Comparison of ENCODE assay signal across 24 cellular contexts in the genomic region with DNA sequence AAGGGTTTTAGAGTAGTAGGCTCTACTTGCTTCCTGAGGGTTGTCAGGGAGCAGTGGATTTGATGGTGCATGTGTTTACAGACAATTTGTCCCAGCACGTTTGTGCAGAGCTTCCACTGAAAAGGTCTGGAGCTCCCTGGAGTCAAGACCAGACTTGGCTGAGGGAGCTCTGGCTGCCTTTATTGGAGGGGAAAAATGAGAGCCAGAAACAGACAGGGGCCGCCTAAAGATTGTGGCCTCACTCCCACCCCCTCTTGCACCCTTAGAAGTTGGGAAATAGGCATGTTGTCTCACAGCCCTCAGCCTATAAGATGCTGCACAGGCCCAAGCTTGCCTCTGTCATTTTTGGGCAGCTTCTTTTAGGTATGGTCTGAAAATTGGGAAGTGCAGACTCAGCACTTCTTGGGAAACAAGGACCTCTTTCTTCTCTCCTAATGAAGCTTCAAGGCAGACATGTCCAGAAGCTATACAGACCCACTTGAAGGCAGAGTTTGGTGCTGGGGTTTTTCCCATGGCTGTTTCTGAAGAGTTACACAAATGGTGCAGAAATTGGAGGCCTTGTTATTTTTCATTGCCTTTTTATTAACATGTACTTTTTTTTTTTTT. TPM values are rescaled to one million over a fixed set of nuclear protein-coding genes. Genes with fewer than 3 reads are reported as not detected.
DNase-seq lines count a peak whose midpoint lies in the region; ATAC-seq, FAIRE-seq and TF ChIP-seq lines count a peak whose summit lies in the region.
"Had no signal": no experiment of that assay in that cellular context is flagged by ENCODE, and none has a peak within 500 bp of the region (broad histone marks: within the 10 kb centered on the region; RNA-seq: fewer than 3 reads in every experiment).

No MANE protein-coding gene starts in this region.

- H2AFZ ChIP-seq in K562 (ENCODE audit: low read depth, low read length): no peak overlapping the region
- H2AFZ ChIP-seq: GM23248 had no signal

- ATAC-seq in right cardiac atrium (peak; percentile 54 to 58), K562 (no peak), HG02763 (IDR thresholded peaks at IDR 0.05; ENCODE audit: unreplicated experiment) (no peak)
- ATAC-seq: GM12878 had no signal

- no peak overlapping the region for H3K4me3 ChIP-seq in right cardiac atrium (ENCODE audit: low read length)
- H3K4me3 ChIP-seq in right atrium auricular region: no peak overlapping the region
- H3K4me3 ChIP-seq in K562: no peak overlapping the region
- no peak overlapping the region for H3K4me3 ChIP-seq in esophagus squamous epithelium
- H3K4me3 ChIP-seq: GM12878, GM23248, HAP-1 had no signal

- TF ChIP-seq RAD21 in K562 (CRISPR knock-in tag; conservative IDR thresholded peaks at IDR 0.05 in 1 of 2, IDR thresholded peaks at IDR 0.05 in 1 of 2): no peak

- peak overlapping the region; percentile 17 for H3K27ac ChIP-seq in right cardiac atrium (ENCODE audit: low read length)
- H3K27ac ChIP-seq in right atrium auricular region: no peak overlapping the region
- no peak overlapping the region for H3K27ac ChIP-seq in K562 (ENCODE audit: extremely low read depth, low read depth, low read length)
- H3K27ac ChIP-seq in esophagus squamous epithelium: peak overlapping the region in 3 of 4 donors; percentile 41 to 53 (median 43)
- H3K27ac ChIP-seq: GM23248, HL-60 had no signal

- CTCF ChIA-PET in K562 (lab: Yijun Ruan, JAX; ENCODE audit: low intra/inter-chr PET ratio): no interaction called here

- H3K9me3 ChIP-seq in right cardiac atrium (ENCODE audit: control insufficient read depth, low read length) (no peaks in the 10 kb centered on the region), right atrium auricular region (no peaks in the 10 kb centered on the region), K562 (replicated peaks; ENCODE audit: control insufficient read depth, insufficient read depth, low read depth, low read length) (no peaks in the 10 kb centered on the region), esophagus squamous epithelium (no peaks in the 10 kb centered on the region)
- H3K9me3 ChIP-seq: BE2C, HAP-1 had no signal

- no peaks in the 10 kb centered on the region for H3K9me1 ChIP-seq in K562 (ENCODE audit: control insufficient read depth, insufficient read depth, low read length)

- no peaks in the 10 kb centered on the region for H3K79me2 ChIP-seq in K562 (ENCODE audit: control insufficient read depth, insufficient read depth, low read length)

- no peak for TF ChIP-seq CTCF in right atrium auricular region (IDR thresholded peaks at IDR 0.05)
- no peak for TF ChIP-seq CTCF in K562 (IDR thresholded peaks at IDR 0.05 in 2 of 3, conservative IDR thresholded peaks at IDR 0.05 in 1 of 3; ENCODE audit: insufficient read depth in 2 of 3, low read depth in 1 of 3, low read length in 3 of 3)
- TF ChIP-seq CTCF in esophagus squamous epithelium (IDR thresholded peaks at IDR 0.05): no peak

- H3K27me3 ChIP-seq in right cardiac atrium (ENCODE audit: control insufficient read depth, insufficient read depth) (no peaks in the 10 kb centered on the region), right atrium auricular region (no peaks in the 10 kb centered on the region), K562 (ENCODE audit: control insufficient read depth in 2 of 2, insufficient read depth in 2 of 2, low read length in 2 of 2) (no peaks in the 10 kb centered on the region; a peak in 1 of 5 replicates), esophagus squamous epithelium (no peaks in the 10 kb centered on the region)
- H3K27me3 ChIP-seq: BE2C had no signal

- no TSS peak for BruUV-seq in K562 (replicated peaks; lab: Mats Ljungman, UMichigan)

- no peak for TF ChIP-seq POLR2A in K562 (conservative IDR thresholded peaks at IDR 0.05)
- no peak for TF ChIP-seq POLR2A in esophagus squamous epithelium (IDR thresholded peaks at IDR 0.05)

- peaks cover 41% of the 10 kb centered on the region for H3K36me3 ChIP-seq in right atrium auricular region
- peaks cover 43% of the 10 kb centered on the region; the same call in 2 of the 3 replicates for H3K36me3 ChIP-seq in K562 (ENCODE audit: control insufficient read depth, insufficient read depth, low read length)
- peaks cover 0 to 95% (median 7%) of the 10 kb centered on the region in 3 donors for H3K36me3 ChIP-seq in esophagus squamous epithelium

- POLR2A ChIA-PET in K562 (lab: Yijun Ruan, JAX): interaction anchor here (0.6 to 0.7 kb wide), 2 partner anchors 28 to 286 kb away, joined by 3 read pairs; no protein-coding TSS in a partner anchor

- DNase-seq in right cardiac atrium (peak in 1 of 3 donors; percentile 28), right atrium auricular region (ENCODE audit: low spot score) (no peak), K562 (ENCODE audit: extremely low read depth in 1 of 4, low spot score in 3 of 4) (no peak), esophagus squamous epithelium (lab: John Stamatoyannopoulos, UW) (no peak), NCI-H446 (lab: John Stamatoyannopoulos, UW) (no peak), NCI-H345 (lab: John Stamatoyannopoulos, UW) (no peak)
- DNase-seq: BE2C; CD4-positive, alpha-beta T cell; DND-41; GM23248; MV-4-11; NCI-H1105 treated with DMSO at 0.1 percent for 48 hours; NCI-H2081; NCI-H2171; NCI-H526; OCI-M1; SHP77; SK-N-SH had no signal

- no peak for FAIRE-seq in K562 (lab: Jason Lieb, UNC)
- FAIRE-seq: GM12878, RCC 7860 had no signal

- no peaks in the 10 kb centered on the region for H4K20me1 ChIP-seq in K562 (replicated peaks; ENCODE audit: control insufficient read depth, insufficient read depth, low read length)

- intact Hi-C loops in right cardiac atrium (cut with DNase I): no loop called here
- intact Hi-C loops in K562 (cut with micrococcal nuclease): no loop called here
- intact Hi-C loops in esophagus squamous epithelium (cut with DNase I): no loop called here

- H3K4me1 ChIP-seq in right cardiac atrium (ENCODE audit: control insufficient read depth, insufficient read depth, low read length) (peaks cover 11% of the 10 kb centered on the region), right atrium auricular region (peaks cover 0 to 22% of the 10 kb centered on the region in 2 donors), K562 (replicated peaks in 1 of 2; ENCODE audit: control insufficient read depth in 2 of 2, insufficient read depth in 2 of 2, low read length in 2 of 2) (peaks cover 0 to 4% of the 10 kb centered on the region in 2 experiments; a peak in 3 of 5 replicates), esophagus squamous epithelium (peaks cover 0 to 50% (median 15%) of the 10 kb centered on the region in 3 donors)
- H3K4me1 ChIP-seq: BE2C, HAP-1 had no signal

- 56% methylated on average over 2 of the region's 2 CpGs for WGBS in right cardiac atrium
- 30% methylated on average over 2 of the region's 2 CpGs for WGBS in K562 (ENCODE audit: insufficient coverage, low coverage, missing lambda C conversion rate)
- 0 to 31% methylated on average over 2 of the region's 2 CpGs for WGBS in esophagus squamous epithelium, 2 donors

- no peak overlapping the region for H3K9ac ChIP-seq in K562 (ENCODE audit: insufficient read depth in 1 of 2, low read depth in 2 of 2, low read length in 2 of 2)
- H3K9ac ChIP-seq: GM23248, SK-N-SH had no signal

- no peak for TF ChIP-seq EP300 in K562 (IDR thresholded peaks at IDR 0.05; ENCODE audit: low read length)

- in situ Hi-C loops in K562 (cut with MboI): no loop called here

- no peak overlapping the region for H3K4me2 ChIP-seq in K562 (ENCODE audit: insufficient read depth, low read length)
- H3K4me2 ChIP-seq: SK-N-SH had no signal

TF ChIP-seq in K562, 482 proteins besides CTCF, POLR2A, EP300 and RAD21 (continues in another document):
- no peak for TF ChIP-seq MYNN (IDR thresholded peaks at IDR 0.05)
- TF ChIP-seq MYNN (CRISPR knock-in tag; IDR thresholded peaks at IDR 0.05): no peak
- TF ChIP-seq ASH1L (IDR thresholded peaks at IDR 0.05; ENCODE audit: borderline replicate concordance, low read depth, partially characterized antibody): no peak
- peak; percentile 92 for TF ChIP-seq ZNF316 (IDR thresholded peaks at IDR 0.05)
- no peak for TF ChIP-seq CREBBP (IDR thresholded peaks at IDR 0.05; ENCODE audit: low read depth, low read length)
- no peak for TF ChIP-seq HNRNPLL (IDR thresholded peaks at IDR 0.05; ENCODE audit: low read depth, low read length, poor library complexity, severe bottlenecking)
- no peak for TF ChIP-seq NFYB (IDR thresholded peaks at IDR 0.05; ENCODE audit: extremely low read depth, insufficient read length)
- TF ChIP-seq MAFF (IDR thresholded peaks at IDR 0.05; ENCODE audit: low read length): peak; percentile 92
- TF ChIP-seq ESRRA (IDR thresholded peaks at IDR 0.05; ENCODE audit: borderline replicate concordance, low read depth): no peak
- no peak for TF ChIP-seq E2F3 (CRISPR knock-in tag; IDR thresholded peaks at IDR 0.05)
- peak; percentile 95 for TF ChIP-seq MAFK (IDR thresholded peaks at IDR 0.05; ENCODE audit: low read length)
- no peak for TF ChIP-seq RAD51 (IDR thresholded peaks at IDR 0.05; ENCODE audit: borderline replicate concordance, low read depth)
- TF ChIP-seq C11orf30 (IDR thresholded peaks at IDR 0.05; ENCODE audit: low read depth): peak; percentile 90
- TF ChIP-seq POU5F1 (IDR thresholded peaks at IDR 0.05; ENCODE audit: borderline replicate concordance, low read depth, low read length, partially characterized antibody): no peak
- no peak for TF ChIP-seq GABPB1 (CRISPR knock-in tag; IDR thresholded peaks at IDR 0.05)

RNA-seq across cellular contexts. Expression of gene AMOTL1, which starts 55.1 kb away (rescaled TPM):
- total RNA-seq in right cardiac atrium (10 to 100 TPM; 46.6 to 84.1 (median 55.3) TPM), right atrium auricular region (10 to 100 TPM; 56.7 to 59.5 TPM), K562 (2014; rRNA removed) (20.9 and 22.1 TPM in 2 replicates), K562 (2014; rRNA removed; fragmentation: Illumina TruSeq; extraction: Trizol) (14.0 and 14.4 TPM in 2 replicates), K562 (2015; rRNA removed; fragmentation: Illumina TruSeq; extraction: Trizol) (12.8 and 12.9 TPM in 2 replicates), K562 (2021) (29.9 and 35.4 TPM in 2 replicates), esophagus squamous epithelium (10 to 100 TPM; 47.2 to 91.6 (median 66.9) TPM)
- polyA plus RNA-seq in right cardiac atrium (15.2 TPM), K562 (2011; rRNA removed) (2.5 and 16.7 TPM in 2 replicates), K562 (2014; fragmentation: Illumina TruSeq; extraction: Trizol) (18.7 and 18.8 TPM in 2 replicates), K562 (2014; fragmentation: Nextera tagmentation; extraction: Ambion mirVana) (1 to 10 TPM; 4.0 to 4.7 TPM), K562 (2014; rRNA removed) (12.6 and 13.3 TPM in 2 replicates)
- 33.3 and 42.6 TPM in 2 replicates for total RNA-seq in K562 (2011; cell fraction: chromatin; rRNA removed; ENCODE audit: low replicate concordance)
- 17.8 and 18.0 TPM in 2 replicates for total RNA-seq in K562 (2011; cell fraction: nucleolus; rRNA removed)
- total RNA-seq in K562 (2011; cell fraction: nucleoplasm; rRNA removed): 26.3 and 39.2 TPM in 2 replicates
- 2.0 and 12.2 TPM in 2 replicates for polyA plus RNA-seq in K562 (2011; cell fraction: cytosol; rRNA removed)
- 3.0 and 21.5 TPM in 2 replicates for polyA plus RNA-seq in K562 (2011; cell fraction: nucleus; rRNA removed)
- 17.9 and 23.2 TPM in 2 replicates for polyA plus RNA-seq in K562 (2012)
- 5.5 and 37.5 TPM in 2 replicates for polyA minus RNA-seq in K562 (2011; rRNA and poly(A)+ RNA removed)
- polyA minus RNA-seq in K562 (2011; cell fraction: cytosol; rRNA and poly(A)+ RNA removed): 3.5 and 21.8 TPM in 2 replicates
- polyA minus RNA-seq in K562 (2011; cell fraction: nucleus; rRNA and poly(A)+ RNA removed): 3.9 and 17.8 TPM in 2 replicates
- total RNA-seq: HT-29 had no signal

Comparison
In these comparisons a context has a peak if more than half of its experiments do, and no peak if none do; other contexts are left out.
1. H3K27ac ChIP-seq: peak in right cardiac atrium (single experiment) and esophagus squamous epithelium (3 of 4); none in right atrium auricular region (0 of 2) and K562 (single experiment).
2. ATAC-seq: peak in right cardiac atrium (2 of 2); none in K562 (single experiment) and HG02763 (single experiment).